19 cellular contexts compared by ENCODE assay signal in genomic region chr18:14928396-14928795, GRCh38.
DNase-seq lines count a peak whose midpoint lies in the region; ATAC-seq, FAIRE-seq and TF ChIP-seq lines count a peak whose summit lies in the region.
"Had no signal": no experiment of that assay in that cellular context is flagged by ENCODE, and none has a peak within 500 bp of the region (broad histone marks: within the 10 kb centered on the region; RNA-seq: fewer than 3 reads in every experiment).

No MANE protein-coding gene starts in this region.

- H3K27me3 Mint-ChIP-seq in MCF 10A (ENCODE audit: insufficient read depth, unreplicated experiment), result no peaks in the 10 kb centered on the region

- FAIRE-seq in urothelium cell line (lab: Jason Lieb, UNC), result peak; percentile 75
- FAIRE-seq: A549, G401.6, GM12891, GM19239, H1 had no signal

- POLR2A ChIA-PET in MCF 10A (lab: Yijun Ruan, JAX), result no interaction called here

- no peak overlapping the region for H3K27ac Mint-ChIP-seq in MCF 10A (ENCODE audit: low read depth, unreplicated experiment)
- H3K27ac Mint-ChIP-seq: CD14-positive monocyte; CD8-positive, alpha-beta T cell; HFFc6 had no signal

- intact Hi-C loops in MCF 10A (cut with micrococcal nuclease), result no loop called here

- peaks cover 11% of the 10 kb centered on the region for H3K4me1 Mint-ChIP-seq in MCF 10A (ENCODE audit: insufficient read depth, unreplicated experiment)
- H3K4me1 Mint-ChIP-seq: CD14-positive monocyte had no signal

- BruUV-seq in MCF 10A (replicated peaks; lab: Mats Ljungman, UMichigan), result no TSS peak

- H3K36me3 Mint-ChIP-seq in MCF 10A (ENCODE audit: insufficient read depth, unreplicated experiment), result no peaks in the 10 kb centered on the region
- H3K36me3 Mint-ChIP-seq: CD14-positive monocyte; CD8-positive, alpha-beta T cell had no signal

- no peaks in the 10 kb centered on the region for H3K9me3 Mint-ChIP-seq in MCF 10A (ENCODE audit: unreplicated experiment)
- H3K9me3 Mint-ChIP-seq: CD8-positive, alpha-beta T cell had no signal

- no peak for ATAC-seq in GM18511 (IDR thresholded peaks at IDR 0.05; ENCODE audit: unreplicated experiment)
- no peak for ATAC-seq in GM19328 (IDR thresholded peaks at IDR 0.05; ENCODE audit: unreplicated experiment)
- ATAC-seq: A549; CD8-positive, alpha-beta T cell had no signal

- CTCF ChIA-PET in MCF 10A (lab: Yijun Ruan, JAX), result no interaction called here

- in situ Hi-C loops in T47D (cut with HindIII; ENCODE audit: low pct_unique_long_range_greater_than_20kb, low sequenced_read_pairs), result no loop called here

- TF ChIP-seq CTCF in MCF 10A (IDR thresholded peaks at IDR 0.05; ENCODE audit: unreplicated experiment) (no peak), VCaP (conservative IDR thresholded peaks at IDR 0.05) (no peak)

- H3K27ac ChIP-seq in VCaP, result peak overlapping the region; percentile 30
- H3K27ac ChIP-seq: A549 had no signal

- DNase-seq in T47D (ENCODE audit: low read depth in 1 of 2, low spot score in 1 of 2) (peak; percentile 11 to 85), MCF 10A (ENCODE audit: unreplicated experiment) (no peak), HT-29 (ENCODE audit: low spot score) (peak; percentile 86), urothelium cell line (ENCODE audit: low spot score) (no peak), activated gamma-delta T cell (lab: John Stamatoyannopoulos, UW) (no peak)
- DNase-seq: BE2C, COR-L47, DMS79, HFFc6 had no signal

- H3K4me3 Mint-ChIP-seq in MCF 10A (ENCODE audit: unreplicated experiment), result no peak overlapping the region
- H3K4me3 Mint-ChIP-seq: CD14-positive monocyte; CD8-positive, alpha-beta T cell; HFFc6 had no signal

Comparison
In these comparisons a context has a peak if more than half of its experiments do, and no peak if none do; other contexts are left out.
1. DNase-seq: peak in T47D (2 of 2) and HT-29 (single experiment); none in MCF 10A (single experiment), urothelium cell line (single experiment) and activated gamma-delta T cell (single experiment).